ENCODE assay signal across 2 cellular contexts in genomic region chr1:206579747-206580437, GRCh38.
TF ChIP-seq lines count a peak whose summit lies in the region.

No MANE protein-coding gene starts in this region.

TF ChIP-seq in liver, 16 proteins besides CTCF, POLR2A, EP300 and RAD21:
- TF ChIP-seq FOXA1 (IDR thresholded peaks at IDR 0.05): no peak
- TF ChIP-seq ZBTB33 (IDR thresholded peaks at IDR 0.05): no peak
- TF ChIP-seq YY1 (IDR thresholded peaks at IDR 0.05): no peak
- TF ChIP-seq EGR1 (IDR thresholded peaks at IDR 0.05; ENCODE audit: low read depth in 2 of 2): no peak
- peak in 1 of 2 donors; percentile 53 for TF ChIP-seq JUND (IDR thresholded peaks at IDR 0.05)
- no peak for TF ChIP-seq HNF4A (conservative IDR thresholded peaks at IDR 0.05)
- no peak for TF ChIP-seq TAF1 (conservative IDR thresholded peaks at IDR 0.05)
- TF ChIP-seq GABPA (IDR thresholded peaks at IDR 0.05 in 1 of 2, conservative IDR thresholded peaks at IDR 0.05 in 1 of 2): no peak
- TF ChIP-seq, protein P1, sequence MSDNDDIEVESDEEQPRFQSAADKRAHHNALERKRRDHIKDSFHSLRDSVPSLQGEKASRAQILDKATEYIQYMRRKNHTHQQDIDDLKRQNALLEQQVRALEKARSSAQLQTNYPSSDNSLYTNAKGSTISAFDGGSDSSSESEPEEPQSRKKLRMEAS (IDR thresholded peaks at IDR 0.05): peak; percentile 23
- no peak for TF ChIP-seq SP1 (IDR thresholded peaks at IDR 0.05)
TF ChIP-seq in liver: peak in this region for 2.

TF ChIP-seq in HepG2, 621 proteins besides CTCF, POLR2A, EP300 and RAD21:
- TF ChIP-seq SCMH1 (CRISPR knock-in tag; IDR thresholded peaks at IDR 0.05; ENCODE audit: borderline replicate concordance) (no peak), TCF7 (IDR thresholded peaks at IDR 0.05; ENCODE audit: low read depth) (no peak), NFATC3 (CRISPR knock-in tag; IDR thresholded peaks at IDR 0.05) (no peak), SYNCRIP (IDR thresholded peaks at IDR 0.05; ENCODE audit: insufficient read depth, low read depth, low read length) (no peak), ZNF670 (CRISPR knock-in tag; IDR thresholded peaks at IDR 0.05; ENCODE audit: borderline replicate concordance) (no peak), NAIF1 (CRISPR knock-in tag; IDR thresholded peaks at IDR 0.05; ENCODE audit: borderline replicate concordance) (no peak), MED13 (CRISPR knock-in tag; IDR thresholded peaks at IDR 0.05) (no peak), ZNF513 (CRISPR knock-in tag; conservative IDR thresholded peaks at IDR 0.05) (no peak), ZNF468 (CRISPR knock-in tag; IDR thresholded peaks at IDR 0.05) (no peak), ZNF691 (CRISPR knock-in tag; IDR thresholded peaks at IDR 0.05; ENCODE audit: borderline replicate concordance, low read depth) (no peak), ZNF629 (CRISPR knock-in tag; conservative IDR thresholded peaks at IDR 0.05) (no peak), BCL3 (CRISPR knock-in tag; IDR thresholded peaks at IDR 0.05) (no peak)
- TF ChIP-seq, protein P2, sequence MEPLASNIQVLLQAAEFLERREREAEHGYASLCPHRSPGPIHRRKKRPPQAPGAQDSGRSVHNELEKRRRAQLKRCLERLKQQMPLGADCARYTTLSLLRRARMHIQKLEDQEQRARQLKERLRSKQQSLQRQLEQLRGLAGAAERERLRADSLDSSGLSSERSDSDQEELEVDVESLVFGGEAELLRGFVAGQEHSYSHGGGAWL (CRISPR knock-in tag; IDR thresholded peaks at IDR 0.05): no peak
- TF ChIP-seq, protein P3, sequence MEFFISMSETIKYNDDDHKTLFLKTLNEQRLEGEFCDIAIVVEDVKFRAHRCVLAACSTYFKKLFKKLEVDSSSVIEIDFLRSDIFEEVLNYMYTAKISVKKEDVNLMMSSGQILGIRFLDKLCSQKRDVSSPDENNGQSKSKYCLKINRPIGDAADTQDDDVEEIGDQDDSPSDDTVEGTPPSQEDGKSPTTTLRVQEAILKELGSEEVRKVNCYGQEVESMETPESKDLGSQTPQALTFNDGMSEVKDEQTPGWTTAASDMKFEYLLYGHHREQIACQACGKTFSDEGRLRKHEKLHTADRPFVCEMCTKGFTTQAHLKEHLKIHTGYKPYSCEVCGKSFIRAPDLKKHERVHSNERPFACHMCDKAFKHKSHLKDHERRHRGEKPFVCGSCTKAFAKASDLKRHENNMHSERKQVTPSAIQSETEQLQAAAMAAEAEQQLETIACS (CRISPR knock-in tag; IDR thresholded peaks at IDR 0.05): no peak
